8 cellular contexts compared by ENCODE assay signal in genomic region chr22:36510966-36511881, GRCh38. TPM values are rescaled to one million over a fixed set of nuclear protein-coding genes. Genes with fewer than 3 reads are reported as not detected.
DNase-seq lines count a peak whose midpoint lies in the region; ATAC-seq, FAIRE-seq and TF ChIP-seq lines count a peak whose summit lies in the region.

No MANE protein-coding gene starts in this region.

- H3K9ac ChIP-seq in HepG2 (ENCODE audit: insufficient read depth, low read depth, low read length): no peak overlapping the region

- no peaks in the 10 kb centered on the region for H3K79me2 ChIP-seq in HepG2 (ENCODE audit: insufficient read depth, low read length)

- in situ Hi-C loops in brain microvascular endothelial cell (cut with HindIII; ENCODE audit: low pct_ligation_motif_present, low sequenced_read_pairs) (no loop called here), HepG2 (cut with HindIII; ENCODE audit: extremely low pct_ligation_motif_present, low pct_unique_long_range_greater_than_20kb) (no loop called here)

- no peaks in the 10 kb centered on the region for H3K9me3 ChIP-seq in HepG2 (ENCODE audit: low read length)
- H3K9me3 ChIP-seq in upper lobe of left lung: no peaks in the 10 kb centered on the region

- 0 out of 2 replicates have a peak, but pooled peaks cover 2% of the 10 kb centered on the region for H4K20me1 ChIP-seq in HepG2 (ENCODE audit: insufficient read depth, low read length)

- DNase-seq in COLO829 (ENCODE audit: low spot score) (peak; percentile 50), H7 (peak; percentile 84), SHP77 (lab: John Stamatoyannopoulos, UW) (peak; percentile 35 to 50), brain microvascular endothelial cell (peak; percentile 51), HepG2 (ENCODE audit: low spot score) (peak; percentile 54), upper lobe of left lung (no peak)

- TF ChIP-seq CTCF in brain microvascular endothelial cell (IDR thresholded peaks at IDR 0.05; ENCODE audit: low read depth, low read length, missing control alignments): peak; percentile 81
- peak; percentile 49 for TF ChIP-seq CTCF in HepG2 (CRISPR knock-in tag; IDR thresholded peaks at IDR 0.05)
- TF ChIP-seq CTCF in upper lobe of left lung (IDR thresholded peaks at IDR 0.05): peak; percentile 24 to 49 (median 38)

- H3K36me3 ChIP-seq in H7 (replicated peaks; ENCODE audit: control insufficient read depth, insufficient read depth, low read length): peaks cover 47% of the 10 kb centered on the region
- H3K36me3 ChIP-seq in brain microvascular endothelial cell (replicated peaks): peaks cover 61% of the 10 kb centered on the region
- H3K36me3 ChIP-seq in HepG2 (replicated peaks in 1 of 2; ENCODE audit: control insufficient read depth in 1 of 2, insufficient read depth in 2 of 2, low read length in 2 of 2): peaks cover 25 to 54% of the 10 kb centered on the region in 2 experiments
- H3K36me3 ChIP-seq in upper lobe of left lung: peaks cover 39 to 62% (median 56%) of the 10 kb centered on the region in 4 donors

- no peak overlapping the region for H3K4me3 ChIP-seq in H7 (ENCODE audit: insufficient read depth, low read depth, low read length)
- H3K4me3 ChIP-seq in brain microvascular endothelial cell (ENCODE audit: low read depth, low read length): no peak overlapping the region
- no peak overlapping the region for H3K4me3 ChIP-seq in HepG2 (replicated peaks in 1 of 3; ENCODE audit: insufficient read depth in 1 of 3, low read depth in 2 of 3, low read length in 3 of 3)
- H3K4me3 ChIP-seq in upper lobe of left lung: no peak overlapping the region

- 87% methylated on average over 17 of the region's 17 CpGs for WGBS in HepG2 (ENCODE audit: low lambda C conversion rate)
- 71 to 73% methylated on average over 17 of the region's 17 CpGs for WGBS in upper lobe of left lung, 2 donors

- BruUV-seq in HepG2 (replicated peaks; lab: Mats Ljungman, UMichigan): no TSS peak

- no peak overlapping the region for H2AFZ ChIP-seq in HepG2 (ENCODE audit: low read length)

- no peak for TF ChIP-seq RAD21 in HepG2 (CRISPR knock-in tag; IDR thresholded peaks at IDR 0.05)

- CTCF ChIA-PET in HepG2 (lab: Yijun Ruan, JAX; ENCODE audit: low intra/inter-chr PET ratio, low total read pairs): no interaction called here

- peak; percentile 50 for ATAC-seq in HepG2
- peak in 1 of 2 donors; percentile 34 for ATAC-seq in upper lobe of left lung (ENCODE audit: low FRiP score in 2 of 2)
- ATAC-seq in GM21423 (IDR thresholded peaks at IDR 0.05; ENCODE audit: unreplicated experiment): no peak
- ATAC-seq in GM18511 (IDR thresholded peaks at IDR 0.05; ENCODE audit: unreplicated experiment): no peak

- peaks cover 2% of the 10 kb centered on the region; the same call in 1 of the 2 replicates for H3K27me3 ChIP-seq in H7 (ENCODE audit: control insufficient read depth, insufficient read depth, low read length)
- H3K27me3 ChIP-seq in brain microvascular endothelial cell (replicated peaks): no peaks in the 10 kb centered on the region
- no peaks in the 10 kb centered on the region for H3K27me3 ChIP-seq in HepG2 (ENCODE audit: control insufficient read depth in 1 of 2, insufficient read depth in 2 of 2, low read length in 2 of 2)
- H3K27me3 ChIP-seq in upper lobe of left lung: no peaks in the 10 kb centered on the region

- no peak overlapping the region for H3K4me2 ChIP-seq in HepG2 (ENCODE audit: low read depth, low read length)

- intact Hi-C loops in HepG2 (cut with micrococcal nuclease; ENCODE audit: unreplicated experiment): no loop called here

- no peak overlapping the region for H3K27ac ChIP-seq in brain microvascular endothelial cell
- H3K27ac ChIP-seq in HepG2 (ENCODE audit: extremely low read length, insufficient read depth, low read length): no peak overlapping the region
- peak overlapping the region in 2 of 4 donors; percentile 1 to 12 for H3K27ac ChIP-seq in upper lobe of left lung

- POLR2A ChIA-PET in HepG2 (lab: Yijun Ruan, JAX): interaction anchor here (1.2 to 3.4 kb wide), 4 partner anchors 11 to 30 kb away, joined by 3 to 18 read pairs (median 7); partner anchors contain the start of genes EIF3D and TXN2

- TF ChIP-seq EP300 in HepG2 (IDR thresholded peaks at IDR 0.05; ENCODE audit: low read depth in 2 of 2, low read length in 2 of 2) (no peak), HepG2 (CRISPR knock-in tag; IDR thresholded peaks at IDR 0.05; ENCODE audit: borderline replicate concordance) (no peak), upper lobe of left lung (IDR thresholded peaks at IDR 0.05) (no peak)

- TF ChIP-seq POLR2A in HepG2 (IDR thresholded peaks at IDR 0.05; ENCODE audit: insufficient read depth in 1 of 2, low read depth in 2 of 2, low read length in 2 of 2) (no peak), upper lobe of left lung (IDR thresholded peaks at IDR 0.05) (no peak)

- FAIRE-seq in HepG2 (lab: Jason Lieb, UNC): peak; percentile 70

- H3K4me1 ChIP-seq in HepG2 (ENCODE audit: insufficient read depth, low read length): peaks cover 14% of the 10 kb centered on the region
- peaks cover 9 to 15% (median 12%) of the 10 kb centered on the region in 4 donors for H3K4me1 ChIP-seq in upper lobe of left lung

RNA-seq across cellular contexts. Expression of gene FOXRED2, which starts 4.4 kb away (rescaled TPM):
- 12.5 and 18.3 TPM in 2 replicates for total RNA-seq in H7 (2014; rRNA removed; shearing (Covaris generic))
- total RNA-seq in HepG2 (2016; rRNA removed; fragmentation: Illumina TruSeq; extraction: Trizol) (20.8 and 28.1 TPM in 2 replicates), upper lobe of left lung (10 to 100 TPM in 4 of 6 donors, 1 to 10 TPM in 2; 6.0 to 27.2 (median 12.9) TPM)
- total RNA-seq in HepG2 (2016; cell fraction: cytosol; rRNA removed; fragmentation: Illumina TruSeq; extraction: Trizol; ENCODE audit: low read depth): 7.3 and 8.2 TPM in 2 replicates
- 20.3 and 27.3 TPM in 2 replicates for total RNA-seq in HepG2 (2016; cell fraction: insoluble cytoplasmic fraction; rRNA removed; fragmentation: Illumina TruSeq; extraction: Trizol)
- total RNA-seq in HepG2 (2016; cell fraction: membrane; rRNA removed; fragmentation: Illumina TruSeq; extraction: Trizol): 21.0 and 23.1 TPM in 2 replicates
- 36.0 and 41.8 TPM in 2 replicates for total RNA-seq in HepG2 (2016; cell fraction: nucleus; rRNA removed; fragmentation: Illumina TruSeq; extraction: Trizol)
- polyA plus RNA-seq in HepG2 (2011; rRNA removed): 8.6 and 9.3 TPM in 2 replicates
- polyA plus RNA-seq in HepG2 (2011; cell fraction: cytosol; rRNA removed): 6.1 and 7.7 TPM in 2 replicates
- 13.7 and 15.2 TPM in 2 replicates for polyA plus RNA-seq in HepG2 (2011; cell fraction: nucleus; rRNA removed)
- 14.0 and 17.1 TPM in 2 replicates for polyA plus RNA-seq in HepG2 (2012)
- 4.4 and 4.5 TPM in 2 replicates for polyA plus RNA-seq in HepG2 (2016; cell fraction: cytosol; fragmentation: Illumina TruSeq; extraction: Trizol; ENCODE audit: low read depth)
- polyA plus RNA-seq in HepG2 (2016; cell fraction: insoluble cytoplasmic fraction; fragmentation: Illumina TruSeq; extraction: Trizol; ENCODE audit: low read depth): 24.5 and 29.9 TPM in 2 replicates
- 14.7 and 14.9 TPM in 2 replicates for polyA plus RNA-seq in HepG2 (2016; cell fraction: membrane; fragmentation: Illumina TruSeq; extraction: Trizol; ENCODE audit: low read depth)
- 46.8 and 52.4 TPM in 2 replicates for polyA plus RNA-seq in HepG2 (2016; cell fraction: nucleus; fragmentation: Illumina TruSeq; extraction: Trizol; ENCODE audit: insufficient read depth, low read depth)
- polyA minus RNA-seq in HepG2 (2011; rRNA and poly(A)+ RNA removed; ENCODE audit: low replicate concordance): 15.6 and 23.7 TPM in 2 replicates
- 11.4 and 13.1 TPM in 2 replicates for polyA minus RNA-seq in HepG2 (2011; cell fraction: cytosol; rRNA and poly(A)+ RNA removed)
- polyA minus RNA-seq in HepG2 (2011; cell fraction: nucleus; rRNA and poly(A)+ RNA removed): 8.6 and 10.9 TPM in 2 replicates

RNA-seq across cellular contexts. Expression of gene EIF3D, which starts 17.7 kb away (rescaled TPM):
- 414 and 429 TPM in 2 replicates for total RNA-seq in H7 (2014; rRNA removed; shearing (Covaris generic))
- total RNA-seq in HepG2 (2016; rRNA removed; fragmentation: Illumina TruSeq; extraction: Trizol): 118 and 127 TPM in 2 replicates
- total RNA-seq in HepG2 (2016; cell fraction: cytosol; rRNA removed; fragmentation: Illumina TruSeq; extraction: Trizol; ENCODE audit: low read depth): 41.6 and 58.8 TPM in 2 replicates
- total RNA-seq in HepG2 (2016; cell fraction: insoluble cytoplasmic fraction; rRNA removed; fragmentation: Illumina TruSeq; extraction: Trizol): 113 and 131 TPM in 2 replicates
- total RNA-seq in HepG2 (2016; cell fraction: membrane; rRNA removed; fragmentation: Illumina TruSeq; extraction: Trizol): 61.2 and 67.3 TPM in 2 replicates
- total RNA-seq in HepG2 (2016; cell fraction: nucleus; rRNA removed; fragmentation: Illumina TruSeq; extraction: Trizol): 80.3 and 81.1 TPM in 2 replicates
- 229 and 274 TPM in 2 replicates for polyA plus RNA-seq in HepG2 (2011; rRNA removed)
- polyA plus RNA-seq in HepG2 (2011; cell fraction: cytosol; rRNA removed): 299 and 371 TPM in 2 replicates
- 186 and 204 TPM in 2 replicates for polyA plus RNA-seq in HepG2 (2011; cell fraction: nucleus; rRNA removed)
- 111 and 140 TPM in 2 replicates for polyA plus RNA-seq in HepG2 (2012)
- 33.0 and 38.8 TPM in 2 replicates for polyA plus RNA-seq in HepG2 (2016; cell fraction: cytosol; fragmentation: Illumina TruSeq; extraction: Trizol; ENCODE audit: low read depth)
- polyA plus RNA-seq in HepG2 (2016; cell fraction: insoluble cytoplasmic fraction; fragmentation: Illumina TruSeq; extraction: Trizol; ENCODE audit: low read depth): 129 and 130 TPM in 2 replicates
- polyA plus RNA-seq in HepG2 (2016; cell fraction: membrane; fragmentation: Illumina TruSeq; extraction: Trizol; ENCODE audit: low read depth): 46.4 and 61.7 TPM in 2 replicates
- 111 and 119 TPM in 2 replicates for polyA plus RNA-seq in HepG2 (2016; cell fraction: nucleus; fragmentation: Illumina TruSeq; extraction: Trizol; ENCODE audit: insufficient read depth, low read depth)
- polyA minus RNA-seq in HepG2 (2011; rRNA and poly(A)+ RNA removed; ENCODE audit: low replicate concordance): 311 and 338 TPM in 2 replicates
- 142 and 149 TPM in 2 replicates for polyA minus RNA-seq in HepG2 (2011; cell fraction: cytosol; rRNA and poly(A)+ RNA removed)
- 124 and 145 TPM in 2 replicates for polyA minus RNA-seq in HepG2 (2011; cell fraction: nucleus; rRNA and poly(A)+ RNA removed)
- total RNA-seq in upper lobe of left lung: 100 to 1,000 TPM; 125 to 202 (median 142) TPM

RNA-seq across cellular contexts. Expression of gene TXN2, which starts 29.8 kb away (rescaled TPM):
- total RNA-seq in H7 (2014; rRNA removed; shearing (Covaris generic)): 22.4 and 29.8 TPM in 2 replicates
- total RNA-seq in HepG2 (2016; rRNA removed; fragmentation: Illumina TruSeq; extraction: Trizol) (41.4 and 61.4 TPM in 2 replicates), upper lobe of left lung (10 to 100 TPM; 30.4 to 69.5 (median 53.6) TPM)
- total RNA-seq in HepG2 (2016; cell fraction: cytosol; rRNA removed; fragmentation: Illumina TruSeq; extraction: Trizol; ENCODE audit: low read depth): 25.1 and 26.3 TPM in 2 replicates
- total RNA-seq in HepG2 (2016; cell fraction: insoluble cytoplasmic fraction; rRNA removed; fragmentation: Illumina TruSeq; extraction: Trizol): 43.5 and 58.4 TPM in 2 replicates
- 41.6 and 41.7 TPM in 2 replicates for total RNA-seq in HepG2 (2016; cell fraction: membrane; rRNA removed; fragmentation: Illumina TruSeq; extraction: Trizol)
- total RNA-seq in HepG2 (2016; cell fraction: nucleus; rRNA removed; fragmentation: Illumina TruSeq; extraction: Trizol): 22.3 and 24.9 TPM in 2 replicates
- 109 and 110 TPM in 2 replicates for polyA plus RNA-seq in HepG2 (2011; rRNA removed)
- polyA plus RNA-seq in HepG2 (2011; cell fraction: cytosol; rRNA removed): 154 and 163 TPM in 2 replicates
- 73.0 and 74.6 TPM in 2 replicates for polyA plus RNA-seq in HepG2 (2011; cell fraction: nucleus; rRNA removed)
- 58.3 and 59.9 TPM in 2 replicates for polyA plus RNA-seq in HepG2 (2012)
- polyA plus RNA-seq in HepG2 (2016; cell fraction: cytosol; fragmentation: Illumina TruSeq; extraction: Trizol; ENCODE audit: low read depth): 60.8 and 72.4 TPM in 2 replicates
- polyA plus RNA-seq in HepG2 (2016; cell fraction: insoluble cytoplasmic fraction; fragmentation: Illumina TruSeq; extraction: Trizol; ENCODE audit: low read depth): 152 and 166 TPM in 2 replicates
- polyA plus RNA-seq in HepG2 (2016; cell fraction: membrane; fragmentation: Illumina TruSeq; extraction: Trizol; ENCODE audit: low read depth): 76.6 and 79.8 TPM in 2 replicates
- 71.7 and 73.1 TPM in 2 replicates for polyA plus RNA-seq in HepG2 (2016; cell fraction: nucleus; fragmentation: Illumina TruSeq; extraction: Trizol; ENCODE audit: insufficient read depth, low read depth)
- polyA minus RNA-seq in HepG2 (2011; rRNA and poly(A)+ RNA removed; ENCODE audit: low replicate concordance): 73.8 and 91.5 TPM in 2 replicates
- polyA minus RNA-seq in HepG2 (2011; cell fraction: cytosol; rRNA and poly(A)+ RNA removed): 34.7 and 35.7 TPM in 2 replicates
- 19.7 and 25.7 TPM in 2 replicates for polyA minus RNA-seq in HepG2 (2011; cell fraction: nucleus; rRNA and poly(A)+ RNA removed)

Comparison
In these comparisons a context has a peak if more than half of its experiments do, and no peak if none do; other contexts are left out.
1. DNase-seq: peak in COLO829 (single experiment), H7 (single experiment), SHP77 (2 of 2), brain microvascular endothelial cell (single experiment) and HepG2 (single experiment); none in upper lobe of left lung (0 of 2).
2. Peak in every context shown above with its lines, with median percentiles within 50 percentile points of each other: CTCF ChIP-seq.